ENCODE assay signal across 8 cellular contexts in genomic region chr13:48304132-48304876, GRCh38. TPM values are rescaled to one million over a fixed set of nuclear protein-coding genes. Genes with fewer than 3 reads are reported as not detected.
DNase-seq lines count a peak whose midpoint lies in the region; ATAC-seq and TF ChIP-seq lines count a peak whose summit lies in the region.

No MANE protein-coding gene starts in this region.

- H3K4me1 ChIP-seq in ES-I3 (ENCODE audit: insufficient read depth, low read length) (peaks cover 5% of the 10 kb centered on the region; the same call in 1 of the 2 replicates), smooth muscle cell (ENCODE audit: low read depth) (peaks cover 9% of the 10 kb centered on the region)

- H3K79me2 ChIP-seq in smooth muscle cell (ENCODE audit: low read depth): peaks cover 43% of the 10 kb centered on the region

- 8% methylated on average over 32 of the region's 37 CpGs for WGBS in smooth muscle cell (ENCODE audit: low lambda C conversion rate)

- no peaks in the 10 kb centered on the region for H3K27me3 ChIP-seq in smooth muscle cell (ENCODE audit: low read depth)

- peak overlapping the region; percentile 82 for H3K9ac ChIP-seq in ES-I3 (ENCODE audit: low read depth, low read length)
- H3K9ac ChIP-seq in smooth muscle cell (ENCODE audit: low read depth): peak overlapping the region; percentile 96

- H3K4me3 ChIP-seq in cardiac fibroblast (replicated peaks in 1 of 2; ENCODE audit: low read depth in 2 of 2, low read length in 2 of 2) (peak overlapping the region; percentile 75 to 76), smooth muscle cell (peak overlapping the region; percentile 100)

- H3F3A ChIP-seq in smooth muscle cell (ENCODE audit: low read depth): no peaks in the 10 kb centered on the region

- DNase-seq in GM19240 (ENCODE audit: insufficient read length, low spot score) (peak; percentile 53), RPMI8226 (peak; percentile 79), cardiac fibroblast (ENCODE audit: low read depth in 2 of 2) (peak; percentile 56 to 67), iris pigment epithelial cell (ENCODE audit: low read depth) (peak; percentile 63), smooth muscle cell (lab: John Stamatoyannopoulos, UW; ENCODE audit: unreplicated experiment) (no peak), islet precursor cell (no peak)

- peak; percentile 77 for ATAC-seq in HG03175 (IDR thresholded peaks at IDR 0.05; ENCODE audit: unreplicated experiment)

- H3K27ac ChIP-seq in smooth muscle cell (ENCODE audit: low read depth): peak overlapping the region; percentile 97

- TF ChIP-seq CTCF in cardiac fibroblast (IDR thresholded peaks at IDR 0.05; ENCODE audit: low read depth, low read length) (no peak), smooth muscle cell (IDR thresholded peaks at IDR 0.05; ENCODE audit: borderline replicate concordance, insufficient read depth, poor library complexity, severe bottlenecking) (no peak)

- no peaks in the 10 kb centered on the region for H3K9me3 ChIP-seq in ES-I3 (ENCODE audit: control insufficient read depth, insufficient read depth, low read length)
- H3K9me3 ChIP-seq in smooth muscle cell (replicated peaks; ENCODE audit: low read depth): no peaks in the 10 kb centered on the region

- H3K36me3 ChIP-seq in ES-I3 (ENCODE audit: insufficient read depth, low read length): no peaks in the 10 kb centered on the region
- H3K36me3 ChIP-seq in smooth muscle cell (ENCODE audit: low read depth): no peaks in the 10 kb centered on the region

- H4K20me1 ChIP-seq in smooth muscle cell (ENCODE audit: low read depth): peaks cover 14% of the 10 kb centered on the region

- H2AFZ ChIP-seq in smooth muscle cell (ENCODE audit: low read depth): peak overlapping the region; percentile 100

- H3K4me2 ChIP-seq in smooth muscle cell: peak overlapping the region; percentile 100

RNA-seq across cellular contexts. Expression of gene RB1, which starts 0.8 kb away (rescaled TPM):
- 38.1 and 40.2 TPM in 2 replicates for total RNA-seq in smooth muscle cell
- 12.5 and 15.1 TPM in 2 replicates for polyA plus RNA-seq in smooth muscle cell

Comparison
In these comparisons a context has a peak if more than half of its experiments do, and no peak if none do; other contexts are left out.
1. DNase-seq: peak in GM19240 (single experiment), RPMI8226 (single experiment), cardiac fibroblast (2 of 2) and iris pigment epithelial cell (single experiment); none in smooth muscle cell (single experiment) and islet precursor cell (single experiment).